In the genomic region with DNA sequence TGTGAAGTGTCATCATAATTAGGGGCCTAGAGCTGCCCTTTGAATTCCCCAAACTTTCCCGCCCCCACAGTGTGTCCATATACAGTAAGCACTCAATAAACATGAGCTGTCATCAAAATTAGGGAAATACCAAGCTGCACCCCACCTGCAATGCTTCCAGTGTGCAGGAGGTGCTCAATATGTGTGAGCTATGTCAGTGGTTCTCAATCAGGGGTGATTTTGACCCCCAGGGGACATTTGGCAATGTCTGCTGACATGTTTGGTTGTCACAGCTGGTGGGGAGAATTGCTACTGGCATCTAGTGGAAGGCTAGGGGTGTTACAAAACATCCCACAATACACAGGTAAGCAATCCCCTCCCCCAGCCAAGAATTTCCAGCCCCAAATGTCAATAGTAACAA, we compare ENCODE assay signal across 9 cellular contexts. TPM values are rescaled to one million over a fixed set of nuclear protein-coding genes. Genes with fewer than 3 reads are reported as not detected.
DNase-seq lines count a peak whose midpoint lies in the region; ATAC-seq and TF ChIP-seq lines count a peak whose summit lies in the region.
"Had no signal": no experiment of that assay in that cellular context is flagged by ENCODE, and none has a peak within 500 bp of the region (broad histone marks: within the 10 kb centered on the region; RNA-seq: fewer than 3 reads in every experiment).

No MANE protein-coding gene starts in this region.

- peak; percentile 8; the same call in 1 of the 2 replicates for TF ChIP-seq RAD21 in SK-N-SH (IDR thresholded peaks at IDR 0.05; ENCODE audit: low read length)

- no peak overlapping the region for H3K4ac ChIP-seq in mesendoderm (ENCODE audit: low read depth, low read length)

- no peaks in the 10 kb centered on the region for H3K9me2 ChIP-seq in SK-N-SH
- no peaks in the 10 kb centered on the region for H3K9me2 ChIP-seq in GM23338 (ENCODE audit: insufficient read depth)

- H3K23ac ChIP-seq in mesendoderm (ENCODE audit: low read length): no peak overlapping the region

- no peak for TF ChIP-seq CTCF in SK-N-SH (IDR thresholded peaks at IDR 0.05)
- TF ChIP-seq CTCF in GM23338 (conservative IDR thresholded peaks at IDR 0.05; ENCODE audit: low read depth in 2 of 2): peak; percentile 29 to 57
- TF ChIP-seq CTCF in activated CD8-positive, alpha-beta T cell treated with anti-CD3 and anti-CD28 coated beads for 36 hours (IDR thresholded peaks at IDR 0.05): no peak

- H3K79me1 ChIP-seq in mesendoderm (ENCODE audit: low read length): no peaks in the 10 kb centered on the region

- POLR2A ChIA-PET in SK-N-SH (lab: Yijun Ruan, JAX): interaction anchor here (0.5 kb wide), 1 partner anchor 88 kb away, joined by 3 read pairs; no protein-coding TSS in a partner anchor
- POLR2A ChIA-PET in activated CD8-positive, alpha-beta T cell treated with anti-CD3 and anti-CD28 coated beads for 36 hours (lab: Charles Lee): interaction anchor here (0.9 to 1.0 kb wide), 2 partner anchors 20 to 68 kb away, joined by 3 read pairs; no protein-coding TSS in a partner anchor

- WGBS in SK-N-SH (ENCODE audit: low lambda C conversion rate): 60% methylated on average over 1 of the region's 1 CpG
- no CpG with 5 or more reads among the region's 1 CpG for WGBS in mesendoderm (ENCODE audit: extremely low coverage, insufficient coverage, low lambda C conversion rate)

- H3K36me3 ChIP-seq in SK-N-SH (replicated peaks in 1 of 2; ENCODE audit: control insufficient read depth in 1 of 2, insufficient read depth in 2 of 2, low read length in 1 of 2): no peaks in the 10 kb centered on the region
- H3K36me3 ChIP-seq in GM23338 (ENCODE audit: insufficient read depth): no peaks in the 10 kb centered on the region
- H3K36me3 ChIP-seq in mesendoderm (ENCODE audit: control insufficient read depth, insufficient read depth, low read length): no peaks in the 10 kb centered on the region
- H3K36me3 ChIP-seq: vagina had no signal

- no peak overlapping the region for H2AFZ ChIP-seq in SK-N-SH (ENCODE audit: low read depth)
- no peak overlapping the region for H2AFZ ChIP-seq in GM23338

- H3K4me1 ChIP-seq in SK-N-SH (ENCODE audit: control insufficient read depth in 1 of 2, insufficient read depth in 2 of 2, low read depth in 1 of 2, low read length in 1 of 2) (peaks cover 0 to 3% of the 10 kb centered on the region in 2 experiments; a peak in 1 of 4 replicates), GM23338 (ENCODE audit: insufficient read depth) (peaks cover 5% of the 10 kb centered on the region; the same call in 1 of the 2 replicates), mesendoderm (ENCODE audit: control insufficient read depth, low read depth, low read length) (no peaks in the 10 kb centered on the region)
- H3K4me1 ChIP-seq: vagina had no signal

- H3K9me3 ChIP-seq in SK-N-SH: no peaks in the 10 kb centered on the region
- H3K9me3 ChIP-seq: vagina had no signal

- peak overlapping the region; percentile 76; the same call in 1 of the 2 replicates for H3K27ac Mint-ChIP-seq in GM23338
- H3K27ac Mint-ChIP-seq in activated CD8-positive, alpha-beta T cell treated with anti-CD3 and anti-CD28 coated beads for 36 hours: peak overlapping the region; percentile 74

- no peak overlapping the region for H3K18ac ChIP-seq in mesendoderm (ENCODE audit: low read length)

- H3K27me3 Mint-ChIP-seq in GM23338 (ENCODE audit: insufficient read depth, low read depth, poor library complexity): peaks cover 5% of the 10 kb centered on the region
- no peaks in the 10 kb centered on the region for H3K27me3 Mint-ChIP-seq in activated CD8-positive, alpha-beta T cell treated with anti-CD3 and anti-CD28 coated beads for 36 hours

- DNase-seq in SK-N-SH (no peak), GM23338 (ENCODE audit: low spot score) (peak; percentile 61), mesendoderm (peak; percentile 80), putamen (ENCODE audit: low spot score) (no peak)
- DNase-seq in activated CD8-positive, alpha-beta T cell treated with anti-CD3 and anti-CD28 coated beads for 36 hours: peak; percentile 33
- DNase-seq in central memory CD4-positive, alpha-beta T cell: no peak

- H3K27ac ChIP-seq in SK-N-SH (ENCODE audit: low read depth in 2 of 2, low read length in 1 of 2): no peak overlapping the region
- H3K27ac ChIP-seq in GM23338 (ENCODE audit: low read depth): no peak overlapping the region
- H3K27ac ChIP-seq in mesendoderm (ENCODE audit: low read depth, low read length): no peak overlapping the region
- H3K27ac ChIP-seq: vagina had no signal

- CTCF ChIA-PET in SK-N-SH (lab: Yijun Ruan, JAX): interaction anchor here (0.9 kb wide), 1 partner anchor 15 kb away, joined by 3 read pairs; no protein-coding TSS in a partner anchor
- CTCF ChIA-PET in activated CD8-positive, alpha-beta T cell treated with anti-CD3 and anti-CD28 coated beads for 36 hours (lab: Charles Lee): interaction anchor here (1.0 kb wide), 1 partner anchor 47 kb away, joined by 3 read pairs; a partner anchor contains a TSS

- no peak overlapping the region for H2BK5ac ChIP-seq in mesendoderm (ENCODE audit: low read length)

- H2BK15ac ChIP-seq in mesendoderm (replicated peaks; ENCODE audit: low read depth): no peak overlapping the region

- H2AK5ac ChIP-seq in mesendoderm (ENCODE audit: low read length): no peak overlapping the region

- H3K9me3 Mint-ChIP-seq in GM23338: no peaks in the 10 kb centered on the region
- no peaks in the 10 kb centered on the region for H3K9me3 Mint-ChIP-seq in activated CD8-positive, alpha-beta T cell treated with anti-CD3 and anti-CD28 coated beads for 36 hours

- H3K4me3 Mint-ChIP-seq in GM23338: no peak overlapping the region
- H3K4me3 Mint-ChIP-seq in activated CD8-positive, alpha-beta T cell treated with anti-CD3 and anti-CD28 coated beads for 36 hours: peak overlapping the region; percentile 33

- TF ChIP-seq EP300 in SK-N-SH (IDR thresholded peaks at IDR 0.05; ENCODE audit: borderline replicate concordance in 1 of 2, low read depth in 1 of 2, low read length in 1 of 2): no peak

- H3K79me2 ChIP-seq in SK-N-SH (ENCODE audit: insufficient read depth): no peaks in the 10 kb centered on the region
- H3K79me2 ChIP-seq in GM23338 (replicated peaks; ENCODE audit: insufficient read depth): no peaks in the 10 kb centered on the region
- no peaks in the 10 kb centered on the region for H3K79me2 ChIP-seq in mesendoderm (ENCODE audit: control insufficient read depth, insufficient read depth, low read length)

- H2BK120ac ChIP-seq in mesendoderm (ENCODE audit: low read depth, low read length): no peak overlapping the region

- H3F3A ChIP-seq in SK-N-SH (replicated peaks; ENCODE audit: insufficient read depth) (no peaks in the 10 kb centered on the region), GM23338 (replicated peaks; ENCODE audit: low read depth) (no peaks in the 10 kb centered on the region)

- H3K4me1 Mint-ChIP-seq in GM23338: peaks cover 18% of the 10 kb centered on the region
- peaks cover 18% of the 10 kb centered on the region for H3K4me1 Mint-ChIP-seq in activated CD8-positive, alpha-beta T cell treated with anti-CD3 and anti-CD28 coated beads for 36 hours (ENCODE audit: low read depth)

- H4K8ac ChIP-seq in mesendoderm (ENCODE audit: low read depth, low read length): no peak overlapping the region

- H3K27me3 ChIP-seq in SK-N-SH (ENCODE audit: insufficient read depth): peaks cover 11% of the 10 kb centered on the region
- no peaks in the 10 kb centered on the region for H3K27me3 ChIP-seq in GM23338 (ENCODE audit: insufficient read depth)
- H3K27me3 ChIP-seq in mesendoderm (ENCODE audit: insufficient read depth, low read length, poor library complexity): no peaks in the 10 kb centered on the region
- H3K27me3 ChIP-seq: vagina had no signal

- H4K20me1 ChIP-seq in SK-N-SH (ENCODE audit: insufficient read depth) (no peaks in the 10 kb centered on the region), GM23338 (replicated peaks; ENCODE audit: insufficient read depth) (no peaks in the 10 kb centered on the region)

- H3K4me3 ChIP-seq in SK-N-SH (ENCODE audit: low read depth in 2 of 2, low read length in 1 of 2) (no peak overlapping the region), GM23338 (no peak overlapping the region), mesendoderm (ENCODE audit: low read length) (no peak overlapping the region)
- H3K4me3 ChIP-seq: vagina had no signal

- H3K9ac ChIP-seq in SK-N-SH (no peak overlapping the region), mesendoderm (ENCODE audit: low read length) (no peak overlapping the region)

- intact Hi-C loops in activated CD8-positive, alpha-beta T cell treated with anti-CD3 and anti-CD28 coated beads for 36 hours (cut with micrococcal nuclease): loop anchor here (10.0 kb wide), 1 partner anchor 64 kb away; a partner anchor contains a TSS

- ATAC-seq in SK-N-SH treated with all-trans-retinoic acid at 6 μM for 48 hours (no peak), GM23338 (peak; percentile 71), GM19328 (IDR thresholded peaks at IDR 0.05; ENCODE audit: unreplicated experiment) (no peak)
- peak; percentile 43 for ATAC-seq in activated CD8-positive, alpha-beta T cell treated with anti-CD3 and anti-CD28 coated beads for 36 hours

- no peak overlapping the region for H4K5ac ChIP-seq in mesendoderm (ENCODE audit: low read length)

- no peak overlapping the region for H3K56ac ChIP-seq in mesendoderm (ENCODE audit: low read length)

- H3K4me2 ChIP-seq in SK-N-SH: no peak overlapping the region
- H3K4me2 ChIP-seq in GM23338: no peak overlapping the region
- no peak overlapping the region for H3K4me2 ChIP-seq in mesendoderm (ENCODE audit: low read length)

- H3K36me3 Mint-ChIP-seq in GM23338 (ENCODE audit: low read depth): no peaks in the 10 kb centered on the region
- peaks cover 5% of the 10 kb centered on the region for H3K36me3 Mint-ChIP-seq in activated CD8-positive, alpha-beta T cell treated with anti-CD3 and anti-CD28 coated beads for 36 hours (ENCODE audit: low read depth)

RNA-seq across cellular contexts. Expression of a gene that starts 0.8 kb away (rescaled TPM):
- polyA plus RNA-seq in SK-N-SH (2012; rRNA removed) (0.03 and 0.19 TPM in 2 replicates), GM23338 (2016; fragmentation: Nextera tagmentation; extraction: Ambion mirVana) (1.8 and 2.1 TPM in 2 replicates)
- 0.01 and 0.03 TPM in 2 replicates for polyA plus RNA-seq in SK-N-SH (2012; cell fraction: cytosol; rRNA removed)
- 0.89 and 1.1 TPM in 2 replicates for polyA plus RNA-seq in SK-N-SH (2012; cell fraction: nucleus; rRNA removed)
- 1.9 and 2.2 TPM in 2 replicates for total RNA-seq in GM23338 (2014; rRNA removed; shearing (Covaris generic))
- total RNA-seq in activated CD8-positive, alpha-beta T cell treated with anti-CD3 and anti-CD28 coated beads for 36 hours: 1 to 10 TPM; 1.6 to 2.1 TPM
- 2.0 TPM for polyA plus RNA-seq in mesendoderm (2013, experiment 1 of 2)
- polyA plus RNA-seq in mesendoderm (2013, experiment 2 of 2): 2.2 TPM

RNA-seq across cellular contexts. Expression of a gene that starts 9.3 kb away (rescaled TPM):
- polyA plus RNA-seq in SK-N-SH (2012; rRNA removed) (0.02 and 0.08 TPM in 2 replicates), GM23338 (2016; fragmentation: Nextera tagmentation; extraction: Ambion mirVana) (3.6 and 7.1 TPM in 2 replicates)
- polyA plus RNA-seq in SK-N-SH (2012; cell fraction: cytosol; rRNA removed): 0.10 and 0.14 TPM in 2 replicates
- 0.05 and 0.12 TPM in 2 replicates for polyA plus RNA-seq in SK-N-SH (2012; cell fraction: nucleus; rRNA removed)
- 4.7 and 6.7 TPM in 2 replicates for total RNA-seq in GM23338 (2014; rRNA removed; shearing (Covaris generic))
- under 1 TPM; 0.67 to 0.74 TPM for total RNA-seq in activated CD8-positive, alpha-beta T cell treated with anti-CD3 and anti-CD28 coated beads for 36 hours
- 17.3 TPM for polyA plus RNA-seq in mesendoderm (2013, experiment 1 of 2)
- 17.7 TPM for polyA plus RNA-seq in mesendoderm (2013, experiment 2 of 2)

RNA-seq across cellular contexts. Expression of a gene that starts 21.4 kb away (rescaled TPM):
- polyA plus RNA-seq in SK-N-SH (2012; rRNA removed) (14.6 and 17.0 TPM in 2 replicates), GM23338 (2016; fragmentation: Nextera tagmentation; extraction: Ambion mirVana) (17.9 and 19.2 TPM in 2 replicates)
- polyA plus RNA-seq in SK-N-SH (2012; cell fraction: cytosol; rRNA removed): 9.2 and 13.9 TPM in 2 replicates
- 9.0 and 9.3 TPM in 2 replicates for polyA plus RNA-seq in SK-N-SH (2012; cell fraction: nucleus; rRNA removed)
- total RNA-seq in GM23338 (2014; rRNA removed; shearing (Covaris generic)): 24.4 and 39.5 TPM in 2 replicates
- total RNA-seq in activated CD8-positive, alpha-beta T cell treated with anti-CD3 and anti-CD28 coated beads for 36 hours: 10 to 100 TPM; 67.6 to 73.2 TPM
- 26.8 TPM for polyA plus RNA-seq in mesendoderm (2013, experiment 1 of 2)
- 24.9 TPM for polyA plus RNA-seq in mesendoderm (2013, experiment 2 of 2)

RNA-seq across cellular contexts. Expression of a gene that starts 30.0 kb away (rescaled TPM):
- 169 and 205 TPM in 2 replicates for polyA plus RNA-seq in SK-N-SH (2012; rRNA removed)
- polyA plus RNA-seq in SK-N-SH (2012; cell fraction: cytosol; rRNA removed): 201 and 204 TPM in 2 replicates
- polyA plus RNA-seq in SK-N-SH (2012; cell fraction: nucleus; rRNA removed): 85.0 and 91.8 TPM in 2 replicates
- total RNA-seq in GM23338 (2014; rRNA removed; shearing (Covaris generic)): 58.4 and 64.5 TPM in 2 replicates
- 134 and 141 TPM in 2 replicates for polyA plus RNA-seq in GM23338 (2016; fragmentation: Nextera tagmentation; extraction: Ambion mirVana)
- total RNA-seq in activated CD8-positive, alpha-beta T cell treated with anti-CD3 and anti-CD28 coated beads for 36 hours: 100 to 1,000 TPM; 187 to 192 TPM
- polyA plus RNA-seq in mesendoderm (2013, experiment 1 of 2): 81.7 TPM
- polyA plus RNA-seq in mesendoderm (2013, experiment 2 of 2): 81.7 TPM

RNA-seq across cellular contexts. Expression of a gene that starts 46.7 kb away (rescaled TPM):
- 261 and 323 TPM in 2 replicates for polyA plus RNA-seq in SK-N-SH (2012; rRNA removed)
- 144 and 197 TPM in 2 replicates for polyA plus RNA-seq in SK-N-SH (2012; cell fraction: cytosol; rRNA removed)
- 122 and 175 TPM in 2 replicates for polyA plus RNA-seq in SK-N-SH (2012; cell fraction: nucleus; rRNA removed)
- total RNA-seq in GM23338 (2014; rRNA removed; shearing (Covaris generic)): 39.0 and 42.5 TPM in 2 replicates
- 117 and 121 TPM in 2 replicates for polyA plus RNA-seq in GM23338 (2016; fragmentation: Nextera tagmentation; extraction: Ambion mirVana)
- 1 to 10 TPM; 3.0 to 4.3 TPM for total RNA-seq in activated CD8-positive, alpha-beta T cell treated with anti-CD3 and anti-CD28 coated beads for 36 hours
- polyA plus RNA-seq in mesendoderm (2013, experiment 1 of 2): 51.0 TPM
- 54.0 TPM for polyA plus RNA-seq in mesendoderm (2013, experiment 2 of 2)

Comparison
In these comparisons a context has a peak if more than half of its experiments do, and no peak if none do; other contexts are left out.
1. DNase-seq: peak in GM23338 (single experiment), activated CD8-positive, alpha-beta T cell treated with anti-CD3 and anti-CD28 coated beads for 36 hours (single experiment) and mesendoderm (single experiment); none in SK-N-SH (single experiment), putamen (single experiment) and central memory CD4-positive, alpha-beta T cell (single experiment).
2. CTCF ChIP-seq: peak in GM23338 (2 of 2); none in SK-N-SH (single experiment) and activated CD8-positive, alpha-beta T cell treated with anti-CD3 and anti-CD28 coated beads for 36 hours (single experiment).
3. ATAC-seq: peak in GM23338 (single experiment) and activated CD8-positive, alpha-beta T cell treated with anti-CD3 and anti-CD28 coated beads for 36 hours (single experiment); none in SK-N-SH treated with all-trans-retinoic acid at 6 μM for 48 hours (single experiment) and GM19328 (single experiment).